14 cellular contexts compared by ENCODE assay signal in genomic region chr3:101854608-101855304, GRCh38. TPM values are rescaled to one million over a fixed set of nuclear protein-coding genes. Genes with fewer than 3 reads are reported as not detected.
DNase-seq lines count a peak whose midpoint lies in the region; ATAC-seq lines count a peak whose summit lies in the region.
"Had no signal": no experiment of that assay in that cellular context is flagged by ENCODE, and none has a peak within 500 bp of the region (broad histone marks: within the 10 kb centered on the region; RNA-seq: fewer than 3 reads in every experiment).

No MANE protein-coding gene starts in this region.

- peak overlapping the region; percentile 20 for H3K27ac Mint-ChIP-seq in activated CD8-positive, alpha-beta memory T cell treated with anti-CD3 and anti-CD28 coated beads, Interleukin-2, amount 10 ng/mL, durations not matched to agents 7 days and 5 days
- H3K27ac Mint-ChIP-seq in activated T-helper 1 cell treated with anti-CD3 and anti-CD28 coated beads, Interleukin-12 subunit alpha, Interleukin-12 subunit beta, Interleukin-2, Interleukin-4 antibody, amounts not matched to agents 30 ng/mL and 10 ng/mL and 1 ng/mL, durations not matched to agents 14 hours and 24 hours and 36 hours: peak overlapping the region; percentile 63

- ATAC-seq in activated CD8-positive, alpha-beta memory T cell treated with anti-CD3 and anti-CD28 coated beads, Interleukin-2, amount 10 ng/mL, durations not matched to agents 7 days and 5 days: no peak
- ATAC-seq: left ventricle myocardium superior, psoas muscle had no signal

- no peaks in the 10 kb centered on the region for H3K9me3 Mint-ChIP-seq in activated CD8-positive, alpha-beta memory T cell treated with anti-CD3 and anti-CD28 coated beads, Interleukin-2, amount 10 ng/mL, durations not matched to agents 7 days and 5 days (ENCODE audit: low read depth)
- H3K9me3 Mint-ChIP-seq in activated T-helper 1 cell treated with anti-CD3 and anti-CD28 coated beads, Interleukin-12 subunit alpha, Interleukin-12 subunit beta, Interleukin-2, Interleukin-4 antibody, amounts not matched to agents 30 ng/mL and 10 ng/mL and 1 ng/mL, durations not matched to agents 14 hours and 24 hours and 36 hours: no peaks in the 10 kb centered on the region

- peaks cover 20% of the 10 kb centered on the region for H3K4me1 ChIP-seq in stomach smooth muscle (ENCODE audit: control insufficient read depth, insufficient read depth, low read length)
- H3K4me1 ChIP-seq: psoas muscle had no signal

- H3K9ac ChIP-seq in stomach smooth muscle (ENCODE audit: low read length in 2 of 2): no peak overlapping the region

- H3K36me3 ChIP-seq in stomach smooth muscle (ENCODE audit: control insufficient read depth in 2 of 2, insufficient read depth in 2 of 2, low read length in 2 of 2): peaks cover 61 to 74% of the 10 kb centered on the region in 2 donors

- H3K4me3 Mint-ChIP-seq in activated CD8-positive, alpha-beta memory T cell treated with anti-CD3 and anti-CD28 coated beads, Interleukin-2, amount 10 ng/mL, durations not matched to agents 7 days and 5 days: no peak overlapping the region
- H3K4me3 Mint-ChIP-seq in activated T-helper 1 cell treated with anti-CD3 and anti-CD28 coated beads, Interleukin-12 subunit alpha, Interleukin-12 subunit beta, Interleukin-2, Interleukin-4 antibody, amounts not matched to agents 30 ng/mL and 10 ng/mL and 1 ng/mL, durations not matched to agents 14 hours and 24 hours and 36 hours: peak overlapping the region; percentile 93

- no peak for DNase-seq in activated CD8-positive, alpha-beta memory T cell treated with anti-CD3 and anti-CD28 coated beads, Interleukin-2, amount 10 ng/mL, durations not matched to agents 7 days and 5 days
- no peak for DNase-seq in activated CD8-positive, alpha-beta memory T cell treated with anti-CD3 and anti-CD28 coated beads for 24 hours
- DNase-seq in activated T-helper 1 cell treated with anti-CD3 and anti-CD28 coated beads, Interleukin-12 subunit alpha, Interleukin-12 subunit beta, Interleukin-2, Interleukin-4 antibody, amounts not matched to agents 30 ng/mL and 10 ng/mL and 1 ng/mL, durations not matched to agents 14 hours and 24 hours and 36 hours (ENCODE audit: low spot score): no peak
- DNase-seq in kidney tubule cell (ENCODE audit: low spot score): peak; percentile 73
- no peak for DNase-seq in NCI-H69 (lab: John Stamatoyannopoulos, UW)
- no peak for DNase-seq in head of caudate nucleus
- no peak for DNase-seq in nucleus accumbens (lab: John Stamatoyannopoulos, UW)
- DNase-seq: cortex of kidney, Karpas-422, left ventricle myocardium superior, NCI-H2107, PC-9, psoas muscle had no signal

- H3K36me3 Mint-ChIP-seq in activated CD8-positive, alpha-beta memory T cell treated with anti-CD3 and anti-CD28 coated beads, Interleukin-2, amount 10 ng/mL, durations not matched to agents 7 days and 5 days: peaks cover 83% of the 10 kb centered on the region
- peaks cover 88% of the 10 kb centered on the region for H3K36me3 Mint-ChIP-seq in activated T-helper 1 cell treated with anti-CD3 and anti-CD28 coated beads, Interleukin-12 subunit alpha, Interleukin-12 subunit beta, Interleukin-2, Interleukin-4 antibody, amounts not matched to agents 30 ng/mL and 10 ng/mL and 1 ng/mL, durations not matched to agents 14 hours and 24 hours and 36 hours (ENCODE audit: low read depth)

- intact Hi-C loops in activated T-helper 1 cell treated with anti-CD3 and anti-CD28 coated beads, Interleukin-12 subunit alpha, Interleukin-12 subunit beta, Interleukin-2, Interleukin-4 antibody, amounts not matched to agents 30 ng/mL and 10 ng/mL and 1 ng/mL, durations not matched to agents 14 hours and 24 hours and 36 hours (cut with micrococcal nuclease): loop anchor here (5.0 kb wide), 1 partner anchor 258 kb away; no protein-coding TSS in a partner anchor
- intact Hi-C loops in head of caudate nucleus (cut with DNase I): no loop called here

- peak overlapping the region; percentile 3 for H3K27ac ChIP-seq in stomach smooth muscle (ENCODE audit: low read length)
- H3K27ac ChIP-seq: PC-9, psoas muscle had no signal

- no peaks in the 10 kb centered on the region for H3K27me3 Mint-ChIP-seq in activated CD8-positive, alpha-beta memory T cell treated with anti-CD3 and anti-CD28 coated beads, Interleukin-2, amount 10 ng/mL, durations not matched to agents 7 days and 5 days
- H3K27me3 Mint-ChIP-seq in activated T-helper 1 cell treated with anti-CD3 and anti-CD28 coated beads, Interleukin-12 subunit alpha, Interleukin-12 subunit beta, Interleukin-2, Interleukin-4 antibody, amounts not matched to agents 30 ng/mL and 10 ng/mL and 1 ng/mL, durations not matched to agents 14 hours and 24 hours and 36 hours (ENCODE audit: insufficient read depth): no peaks in the 10 kb centered on the region

- H3K4me1 Mint-ChIP-seq in activated CD8-positive, alpha-beta memory T cell treated with anti-CD3 and anti-CD28 coated beads, Interleukin-2, amount 10 ng/mL, durations not matched to agents 7 days and 5 days: peaks cover 59% of the 10 kb centered on the region
- H3K4me1 Mint-ChIP-seq in activated T-helper 1 cell treated with anti-CD3 and anti-CD28 coated beads, Interleukin-12 subunit alpha, Interleukin-12 subunit beta, Interleukin-2, Interleukin-4 antibody, amounts not matched to agents 30 ng/mL and 10 ng/mL and 1 ng/mL, durations not matched to agents 14 hours and 24 hours and 36 hours (ENCODE audit: low read depth): peaks cover 89% of the 10 kb centered on the region

- CTCF ChIA-PET in activated CD8-positive, alpha-beta memory T cell treated with anti-CD3 and anti-CD28 coated beads, Interleukin-2, amount 10 ng/mL, durations not matched to agents 7 days and 5 days (lab: Charles Lee): no interaction called here

- no peaks in the 10 kb centered on the region for H3K27me3 ChIP-seq in stomach smooth muscle (ENCODE audit: control insufficient read depth in 1 of 2, insufficient read depth in 2 of 2, low read length in 2 of 2)

- no peaks in the 10 kb centered on the region for H3K9me3 ChIP-seq in stomach smooth muscle (ENCODE audit: control insufficient read depth in 2 of 2, low read length in 2 of 2)
- H3K9me3 ChIP-seq: psoas muscle had no signal

- H3K4me3 ChIP-seq in stomach smooth muscle (ENCODE audit: low read length in 2 of 2): no peak overlapping the region
- H3K4me3 ChIP-seq: PC-9, psoas muscle had no signal

RNA-seq across cellular contexts. Expression of gene NFKBIZ, which starts 5.4 kb away (rescaled TPM):
- total RNA-seq in activated CD8-positive, alpha-beta memory T cell treated with anti-CD3 and anti-CD28 coated beads, Interleukin-2, amount 10 ng/mL, durations not matched to agents 7 days and 5 days: 10 to 100 TPM; 51.3 to 65.1 TPM
- total RNA-seq in activated T-helper 1 cell treated with anti-CD3 and anti-CD28 coated beads, Interleukin-12 subunit alpha, Interleukin-12 subunit beta, Interleukin-2, Interleukin-4 antibody, amounts not matched to agents 30 ng/mL and 10 ng/mL and 1 ng/mL, durations not matched to agents 14 hours and 24 hours and 36 hours: 72.4 and 79.7 TPM in 2 replicates
